ENCODE assay signal across 24 cellular contexts in genomic region chr6:167648506-167649278, GRCh38.
"Had no signal": no experiment of that assay in that cellular context is flagged by ENCODE, and none has a peak within 500 bp of the region (broad histone marks: within the 10 kb centered on the region; RNA-seq: fewer than 3 reads in every experiment).

No MANE protein-coding gene starts in this region.

- H3K4me2 ChIP-seq: SK-N-SH had no signal

- H3K4me3 ChIP-seq: MG63, Peyer's patch, SJCRH30 had no signal

- H3K9me2 ChIP-seq: SK-N-SH had no signal

- H3K27ac ChIP-seq: Peyer's patch, RWPE1, SJCRH30, VCaP had no signal

- H3K9me3 ChIP-seq: MG63, Peyer's patch, SJCRH30, SK-N-SH had no signal

- H3K9ac ChIP-seq: SK-N-SH had no signal

- H3K4me1 ChIP-seq: Peyer's patch had no signal

- H3K36me3 ChIP-seq: MG63, Peyer's patch, SJCRH30 had no signal

- DNase-seq: activated CD4-positive, alpha-beta memory T cell treated with anti-CD3 and anti-CD28 coated beads, Interleukin-2, amount 10 ng/mL, durations not matched to agents 7 days and 5 days; activated CD4-positive, alpha-beta T cell treated with anti-CD3 and anti-CD28 coated beads, Interleukin-2, amount 50 U/mL, for 1 hour; activated CD4-positive, CD25-positive, alpha-beta regulatory T cell; activated gamma-delta T cell; activated naive CD4-positive, alpha-beta T cell treated with anti-CD3 and anti-CD28 coated beads for 36 hours; activated T-cell treated with anti-CD3 and anti-CD28 coated beads for 4 hours; activated T-cell treated with anti-CD3 and anti-CD28 coated beads, Interleukin-2, amount 50 U/mL, for 48 hours; amygdala; MG63; MV-4-11; NCI-H1092 treated with DMSO at 0.1 percent for 48 hours; NCI-H1417 treated with DMSO at 0.1 percent for 48 hours; NCI-H1694; NCI-H2029 treated with DMSO at 0.1 percent for 48 hours; NCI-H510A treated with DMSO at 0.1 percent for 48 hours; NCI-H69; NK-92 treated with Interleukin-12 subunit alpha and Interleukin-12 subunit beta, amount 100 ng/mL, for 24 hours; Right ventricle myocardium superior; SJCRH30; SK-N-SH; T-helper 1 cell had no signal

- H3K27me3 ChIP-seq: MG63, Peyer's patch, SJCRH30 had no signal
